12 cellular contexts compared by ENCODE assay signal in the genomic region with DNA sequence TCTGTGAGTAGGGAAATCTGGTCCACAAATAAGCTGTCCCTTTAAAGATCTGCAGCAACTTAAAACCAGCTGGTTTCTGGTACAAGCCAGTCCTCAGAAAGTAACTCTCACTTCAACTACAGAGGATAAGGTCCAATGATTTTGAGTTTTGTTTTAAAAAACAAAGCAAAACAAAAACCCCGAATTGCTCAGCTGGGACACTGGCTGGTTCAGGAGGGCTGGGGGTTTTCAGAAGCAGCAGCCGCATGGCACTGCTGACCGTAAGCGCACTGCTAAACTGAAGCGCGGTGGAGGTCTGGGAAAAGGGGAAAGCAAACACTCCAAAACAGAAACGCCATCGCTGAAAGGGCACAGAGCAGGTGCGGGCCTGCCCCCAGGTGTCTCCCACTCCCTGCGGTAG. TPM values are rescaled to one million over a fixed set of nuclear protein-coding genes. Genes with fewer than 3 reads are reported as not detected.
DNase-seq lines count a peak whose midpoint lies in the region; ATAC-seq, FAIRE-seq and TF ChIP-seq lines count a peak whose summit lies in the region.
"Had no signal": no experiment of that assay in that cellular context is flagged by ENCODE, and none has a peak within 500 bp of the region (broad histone marks: within the 10 kb centered on the region; RNA-seq: fewer than 3 reads in every experiment).

No MANE protein-coding gene starts in this region.

- no TSS peak for BruUV-seq in mammary epithelial cell (replicated peaks; lab: Mats Ljungman, UMichigan)

- no peak for FAIRE-seq in kidney (lab: Jason Lieb, UNC)

- peak; percentile 52 for ATAC-seq in GM18499 (IDR thresholded peaks at IDR 0.05; ENCODE audit: insufficient read depth, unreplicated experiment)
- ATAC-seq in GM21526 (IDR thresholded peaks at IDR 0.05; ENCODE audit: low FRiP score, unreplicated experiment), result peak; percentile 72
- ATAC-seq in HG03354 (IDR thresholded peaks at IDR 0.05; ENCODE audit: poor library complexity, severe bottlenecking, unreplicated experiment), result peak; percentile 89
- ATAC-seq: body of pancreas had no signal

- H3K4me3 ChIP-seq in kidney (ENCODE audit: low read length in 2 of 2) (peak overlapping the region; percentile 32 to 36), mammary epithelial cell (replicated peaks in 1 of 3; ENCODE audit: insufficient read depth in 1 of 3, low read depth in 2 of 3, low read length in 3 of 3) (no peak overlapping the region)
- H3K4me3 ChIP-seq: body of pancreas, heart left ventricle had no signal

- intact Hi-C loops in kidney (cut with DNase I) (no loop called here), mammary epithelial cell (cut with micrococcal nuclease) (no loop called here)

- no peak overlapping the region for H3K4me2 ChIP-seq in mammary epithelial cell (ENCODE audit: insufficient read depth, low read depth, low read length)

- H3K9me3 ChIP-seq in kidney (ENCODE audit: control insufficient read depth in 1 of 2, low read length in 2 of 2) (no peaks in the 10 kb centered on the region), mammary epithelial cell (replicated peaks; ENCODE audit: insufficient read depth, low read length) (no peaks in the 10 kb centered on the region)
- H3K9me3 ChIP-seq: body of pancreas, heart left ventricle had no signal

- H4K20me1 ChIP-seq in mammary epithelial cell (ENCODE audit: insufficient read depth, low read length), result peaks cover 5% of the 10 kb centered on the region

- in situ Hi-C loops in mammary epithelial cell (cut with MboI; ENCODE audit: low sequenced_read_pairs in 2 of 2), result no loop called here

- dilution Hi-C loops in mammary epithelial cell (cut with HindIII; ENCODE audit: low sequenced_read_pairs), result no loop called here

- no peak overlapping the region for H2AFZ ChIP-seq in mammary epithelial cell (ENCODE audit: low read depth, low read length)

- CTCF ChIA-PET in mammary epithelial cell (lab: Charles Lee; ENCODE audit: low non-redundant PET), result no interaction called here

- H3K36me3 ChIP-seq in kidney (ENCODE audit: control insufficient read depth in 1 of 2, insufficient read depth in 2 of 2, low read length in 2 of 2) (no peaks in the 10 kb centered on the region), mammary epithelial cell (ENCODE audit: insufficient read depth, low read length) (peaks cover 5% of the 10 kb centered on the region)
- H3K36me3 ChIP-seq: heart left ventricle had no signal

- no peaks in the 10 kb centered on the region for H3K27me3 ChIP-seq in mammary epithelial cell (ENCODE audit: insufficient read depth, low read length)
- H3K27me3 ChIP-seq: body of pancreas, heart left ventricle had no signal

- WGBS in mammary epithelial cell (ENCODE audit: low coverage, missing lambda C conversion rate), result 84% methylated on average over 5 of the region's 10 CpGs

- H3K4me1 ChIP-seq in kidney (ENCODE audit: control insufficient read depth in 1 of 2, insufficient read depth in 1 of 2, low read depth in 1 of 2, low read length in 2 of 2), result peaks cover 48 to 54% of the 10 kb centered on the region in 2 donors
- peaks cover 8% of the 10 kb centered on the region for H3K4me1 ChIP-seq in mammary epithelial cell (ENCODE audit: insufficient read depth, low read length)

- H3K9ac ChIP-seq in kidney (ENCODE audit: low read length in 2 of 2) (peak overlapping the region in 1 of 2 donors; percentile 49), mammary epithelial cell (ENCODE audit: insufficient read depth, low read length) (no peak overlapping the region)

- TF ChIP-seq CTCF in kidney (IDR thresholded peaks at IDR 0.05; ENCODE audit: borderline replicate concordance, extremely low read depth, insufficient read depth), result no peak
- no peak for TF ChIP-seq CTCF in mammary epithelial cell (conservative IDR thresholded peaks at IDR 0.05 in 1 of 2, IDR thresholded peaks at IDR 0.05 in 1 of 2; ENCODE audit: extremely low read depth in 1 of 2, insufficient read depth in 1 of 2, low read depth in 1 of 2, low read length in 2 of 2)

- peaks cover 96% of the 10 kb centered on the region for H3K79me2 ChIP-seq in mammary epithelial cell (ENCODE audit: insufficient read depth, low read length)

- DNase-seq in kidney (peak; percentile 61), T1000 (lab: John Stamatoyannopoulos, UW) (no peak), MV-4-11 (lab: John Stamatoyannopoulos, UW) (no peak), mammary epithelial cell (no peak), C1 segment of cervical spinal cord (lab: John Stamatoyannopoulos, UW) (no peak)
- DNase-seq: activated CD4-positive, alpha-beta T cell treated with anti-CD3 and anti-CD28 coated beads, Interleukin-2, amount 50 U/mL, for 48 hours; body of pancreas; heart left ventricle; NK-92 treated with Interleukin-12 subunit alpha and Interleukin-12 subunit beta, amount 100 ng/mL, for 24 hours had no signal

- H3K27ac ChIP-seq in kidney (ENCODE audit: low read depth in 2 of 2, low read length in 2 of 2) (peak overlapping the region; percentile 39 to 88), mammary epithelial cell (ENCODE audit: insufficient read depth, low read depth, low read length) (no peak overlapping the region)
- H3K27ac ChIP-seq: body of pancreas had no signal

RNA-seq across cellular contexts. Expression of gene MICAL3, which starts 59.7 kb away (rescaled TPM):
- total RNA-seq in kidney (99.4 TPM), mammary epithelial cell (100 to 1,000 TPM in 1 of 2 donors, 10 to 100 TPM in 1; 67.2 to 102 TPM)
- polyA plus RNA-seq in kidney (ENCODE audit: insufficient read depth, low read depth, low replicate concordance) (5.0 TPM), mammary epithelial cell (31.3 TPM)
- 110 TPM for polyA minus RNA-seq in mammary epithelial cell

Comparison
In these comparisons a context has a peak if more than half of its experiments do, and no peak if none do; other contexts are left out.
1. H3K4me3 ChIP-seq: peak in kidney (2 of 2); none in mammary epithelial cell (0 of 3).
2. Peak in every context shown above with its lines, with median percentiles within 50 percentile points of each other: ATAC-seq.